ENCODE assay signal across 35 cellular contexts in the genomic region with DNA sequence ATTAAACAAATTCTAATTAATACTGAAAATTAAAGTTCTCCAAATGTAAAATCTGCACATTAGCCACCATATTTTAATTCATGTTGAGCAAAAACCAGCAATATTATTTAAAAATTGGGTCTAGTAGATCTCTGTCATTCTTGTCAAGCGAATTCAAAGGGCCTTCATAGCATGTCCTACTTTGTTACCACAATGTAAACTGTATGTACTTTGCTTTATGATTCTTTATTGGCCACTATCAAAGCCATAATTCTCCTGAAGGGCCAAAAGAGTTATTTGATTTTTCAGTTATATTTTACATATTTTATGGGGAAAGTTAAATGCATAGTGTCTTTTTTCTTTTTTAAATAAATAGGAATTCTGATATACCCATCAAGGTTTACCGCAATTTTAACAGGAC.
"Had no signal": no experiment of that assay in that cellular context is flagged by ENCODE, and none has a peak within 500 bp of the region (broad histone marks: within the 10 kb centered on the region; RNA-seq: fewer than 3 reads in every experiment).

No MANE protein-coding gene starts in this region.

- H3K36me3 ChIP-seq: MG63 had no signal

- H3K9me3 ChIP-seq: MG63 had no signal

- H3K27ac ChIP-seq: KMS-11 had no signal

- DNase-seq: Karpas-422, Kasumi-1, MG63, MM.1S, MV-4-11, NCI-H1048, NCI-H1092, NCI-H1092 treated with DMSO at 0.1 percent for 48 hours, NCI-H1105, NCI-H1105 treated with DMSO at 0.1 percent for 48 hours, NCI-H1417, NCI-H1417 treated with DMSO at 0.1 percent for 48 hours, NCI-H1436, NCI-H1436 treated with DMSO at 0.1 percent for 48 hours, NCI-H146, NCI-H1694, NCI-H1694 treated with DMSO at 0.1 percent for 48 hours, NCI-H187, NCI-H187 treated with DMSO at 0.1 percent for 48 hours, NCI-H1930, NCI-H2029, NCI-H2029 treated with DMSO at 0.1 percent for 48 hours, NCI-H2081, NCI-H2081 treated with DMSO at 0.1 percent for 48 hours, NCI-H2107, NCI-H2171, NCI-H2171 treated with DMSO at 0.1 percent for 48 hours, NCI-H2227 treated with DMSO at 0.1 percent for 48 hours, NCI-H226, NCI-H345, NCI-H446, NCI-H446 treated with DMSO at 0.1 percent for 48 hours, NCI-H510A, NCI-H510A treated with DMSO at 0.1 percent for 48 hours had no signal

- H3K4me3 ChIP-seq: MG63 had no signal

- H3K27me3 ChIP-seq: MG63 had no signal
